ENCODE assay signal across 1 cellular context in genomic region chr19:51396175-51396574, GRCh38.
TF ChIP-seq lines count a peak whose summit lies in the region.

No MANE protein-coding gene starts in this region.

TF ChIP-seq in K562, 482 proteins besides CTCF, POLR2A, EP300 and RAD21:
- TF ChIP-seq, protein P1, sequence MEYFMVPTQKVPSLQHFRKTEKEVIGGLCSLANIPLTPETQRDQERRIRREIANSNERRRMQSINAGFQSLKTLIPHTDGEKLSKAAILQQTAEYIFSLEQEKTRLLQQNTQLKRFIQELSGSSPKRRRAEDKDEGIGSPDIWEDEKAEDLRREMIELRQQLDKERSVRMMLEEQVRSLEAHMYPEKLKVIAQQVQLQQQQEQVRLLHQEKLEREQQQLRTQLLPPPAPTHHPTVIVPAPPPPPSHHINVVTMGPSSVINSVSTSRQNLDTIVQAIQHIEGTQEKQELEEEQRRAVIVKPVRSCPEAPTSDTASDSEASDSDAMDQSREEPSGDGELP (CRISPR knock-in tag; IDR thresholded peaks at IDR 0.05; ENCODE audit: borderline replicate concordance) = no peak
- no peak for TF ChIP-seq NR3C1 (CRISPR knock-in tag; IDR thresholded peaks at IDR 0.05)
- no peak for TF ChIP-seq E2F6 (IDR thresholded peaks at IDR 0.05; ENCODE audit: borderline replicate concordance in 1 of 2, extremely low read depth in 1 of 2, insufficient read depth in 1 of 2, insufficient read length in 1 of 2, low read depth in 1 of 2, low read length in 1 of 2, poor library complexity in 1 of 2, severe bottlenecking in 1 of 2)
- TF ChIP-seq HLTF (IDR thresholded peaks at IDR 0.05) = 0 out of 2 replicates have a peak, but pooled peaks have one; percentile 27
- no peak for TF ChIP-seq HNRNPUL1 (IDR thresholded peaks at IDR 0.05; ENCODE audit: low read length)
- TF ChIP-seq ZNF23 (CRISPR knock-in tag; IDR thresholded peaks at IDR 0.05) = no peak
- TF ChIP-seq HMBOX1 (IDR thresholded peaks at IDR 0.05) = peak; percentile 58; the same call in 1 of the 2 replicates
- peak; percentile 50 for TF ChIP-seq PRDM10 (IDR thresholded peaks at IDR 0.05; ENCODE audit: partially characterized antibody)
- no peak for TF ChIP-seq ARHGAP35 (IDR thresholded peaks at IDR 0.05; ENCODE audit: partially characterized antibody)
- no peak for TF ChIP-seq KAT8 (IDR thresholded peaks at IDR 0.05; ENCODE audit: low read depth)
TF ChIP-seq in K562: peak in this region for 3.
